10 cellular contexts compared by ENCODE assay signal in genomic region chr16:49862694-49863093, GRCh38. TPM values are rescaled to one million over a fixed set of nuclear protein-coding genes. Genes with fewer than 3 reads are reported as not detected.
"Had no signal": no experiment of that assay in that cellular context is flagged by ENCODE, and none has a peak within 500 bp of the region (broad histone marks: within the 10 kb centered on the region; RNA-seq: fewer than 3 reads in every experiment).

No MANE protein-coding gene starts in this region.

- H3K9ac ChIP-seq: KMS-11 had no signal

- H3K9me3 Mint-ChIP-seq: IgD-negative memory B cell had no signal

- H3K27ac Mint-ChIP-seq: IgD-negative memory B cell had no signal

- H3K27ac ChIP-seq: HL-60, KMS-11 had no signal

- H3K4me3 Mint-ChIP-seq: IgD-negative memory B cell had no signal

- H3K4me3 ChIP-seq: K562 had no signal

- ATAC-seq: HepG2, K562 had no signal

- DNase-seq: IMR-90, KBM-7, KG1 had no signal

- H3K4me2 ChIP-seq: KMS-11 had no signal

RNA-seq across cellular contexts. Expression of gene ZNF423, which starts 6.8 kb away (rescaled TPM):
- total RNA-seq: HT-29, HT1080, K562 had no signal
- polyA plus RNA-seq: IgD-negative memory B cell, K562 had no signal
